Comparison of ENCODE assay signal across 21 cellular contexts in genomic region chr1:8284167-8284566, GRCh38. TPM values are rescaled to one million over a fixed set of nuclear protein-coding genes. Genes with fewer than 3 reads are reported as not detected.
DNase-seq lines count a peak whose midpoint lies in the region; ATAC-seq, FAIRE-seq and TF ChIP-seq lines count a peak whose summit lies in the region.
"Had no signal": no experiment of that assay in that cellular context is flagged by ENCODE, and none has a peak within 500 bp of the region (broad histone marks: within the 10 kb centered on the region; RNA-seq: fewer than 3 reads in every experiment).

No MANE protein-coding gene starts in this region.

- TF ChIP-seq CTCF in RWPE2 (IDR thresholded peaks at IDR 0.05; ENCODE audit: poor library complexity, severe bottlenecking) (no peak), kidney (IDR thresholded peaks at IDR 0.05; ENCODE audit: borderline replicate concordance, extremely low read depth, insufficient read depth) (no peak)

- H3K27ac ChIP-seq in RWPE2 (ENCODE audit: poor library complexity, severe bottlenecking) (no peak overlapping the region), kidney (ENCODE audit: low read depth in 2 of 2, low read length in 2 of 2) (no peak overlapping the region)
- H3K27ac ChIP-seq: foreskin keratinocyte, parathyroid adenoma, testis had no signal

- no peaks in the 10 kb centered on the region for H3K27me3 ChIP-seq in RWPE2 (ENCODE audit: insufficient read depth, poor library complexity, severe bottlenecking)
- H3K27me3 ChIP-seq: testis had no signal

- H3K9ac ChIP-seq in kidney (ENCODE audit: low read length in 2 of 2): no peak overlapping the region
- H3K9ac ChIP-seq: parathyroid adenoma had no signal

- no peak overlapping the region for H3K4me3 ChIP-seq in RWPE2 (ENCODE audit: severe bottlenecking)
- H3K4me3 ChIP-seq in kidney (ENCODE audit: low read length in 2 of 2): no peak overlapping the region
- H3K4me3 ChIP-seq: testis had no signal

- intact Hi-C loops in kidney (cut with DNase I): no loop called here

- peaks cover 5% of the 10 kb centered on the region for H3K9me3 Mint-ChIP-seq in activated T-cell treated with anti-CD3 and anti-CD28 coated beads, Interleukin-2, amount 50 U/mL, for 24 hours
- no peaks in the 10 kb centered on the region for H3K9me3 Mint-ChIP-seq in stimulated activated memory B cell treated with anti-CD40 and anti-IgM and Interleukin-4, amounts not matched to agents 10 μg/mL and 1 μg/mL and 100 μg/mL, for 72 hours
- H3K9me3 Mint-ChIP-seq: activated naive CD4-positive, alpha-beta T cell treated with anti-CD3 and anti-CD28 coated beads, Interleukin-2, amount 50 U/mL, for 24 hours; natural killer cell treated with Interleukin-12 subunit alpha and Interleukin-12 subunit beta and Interleukin-15 and Interleukin-18, amount 100 ng/mL, for 72 hours had no signal

- no peak for FAIRE-seq in kidney (lab: Jason Lieb, UNC)

- no peak for DNase-seq in activated T-cell treated with anti-CD3 and anti-CD28 coated beads, Interleukin-2, amount 50 U/mL, for 24 hours
- DNase-seq in activated T-cell treated with anti-CD3 and anti-CD28 coated beads for 4 hours (no peak), RWPE2 (ENCODE audit: low spot score) (no peak), fibroblast of gingiva (ENCODE audit: low read depth) (peak; percentile 19), kidney (no peak), hypothalamus (lab: John Stamatoyannopoulos, UW) (no peak)
- no peak for DNase-seq in effector CD8-positive, alpha-beta T cell (lab: John Stamatoyannopoulos, UW)
- DNase-seq: activated CD4-positive, alpha-beta T cell treated with anti-CD3 and anti-CD28 coated beads, Interleukin-2, amount 50 U/mL, for 1 hour; C1 segment of cervical spinal cord; caudate nucleus; effector CD4-positive, alpha-beta T cell; foreskin keratinocyte; NCI-H187; stimulated activated CD4-positive, alpha-beta T cell treated with anti-CD3 and anti-CD28 coated beads, Interleukin-4, amount 100 ng/mL, for 24 hours; testis had no signal

- no peaks in the 10 kb centered on the region for H3K9me3 ChIP-seq in RWPE2 (ENCODE audit: severe bottlenecking)
- H3K9me3 ChIP-seq in kidney (ENCODE audit: control insufficient read depth in 1 of 2, low read length in 2 of 2): no peaks in the 10 kb centered on the region
- H3K9me3 ChIP-seq: testis had no signal

- H3K36me3 ChIP-seq in RWPE2 (ENCODE audit: low read depth) (no peaks in the 10 kb centered on the region), kidney (ENCODE audit: control insufficient read depth in 1 of 2, insufficient read depth in 2 of 2, low read length in 2 of 2) (no peaks in the 10 kb centered on the region)

- no peaks in the 10 kb centered on the region for H3K36me3 Mint-ChIP-seq in activated T-cell treated with anti-CD3 and anti-CD28 coated beads, Interleukin-2, amount 50 U/mL, for 24 hours (ENCODE audit: low read depth)
- H3K36me3 Mint-ChIP-seq in stimulated activated memory B cell treated with anti-CD40 and anti-IgM and Interleukin-4, amounts not matched to agents 10 μg/mL and 1 μg/mL and 100 μg/mL, for 72 hours: no peaks in the 10 kb centered on the region
- H3K36me3 Mint-ChIP-seq: activated naive CD4-positive, alpha-beta T cell treated with anti-CD3 and anti-CD28 coated beads, Interleukin-2, amount 50 U/mL, for 24 hours; IgD-negative memory B cell; natural killer cell treated with Interleukin-12 subunit alpha and Interleukin-12 subunit beta and Interleukin-15 and Interleukin-18, amount 100 ng/mL, for 72 hours had no signal

- H3K4me1 ChIP-seq in RWPE2 (ENCODE audit: insufficient read depth, poor library complexity, severe bottlenecking) (peaks cover 7% of the 10 kb centered on the region), kidney (ENCODE audit: control insufficient read depth in 1 of 2, insufficient read depth in 1 of 2, low read depth in 1 of 2, low read length in 2 of 2) (no peaks in the 10 kb centered on the region)
- H3K4me1 ChIP-seq: foreskin keratinocyte, parathyroid adenoma had no signal

- peak; percentile 45; the same call in 1 of the 3 replicates for ATAC-seq in RWPE2 (ENCODE audit: low read depth)
- ATAC-seq in stimulated activated memory B cell treated with anti-CD40 and anti-IgM and Interleukin-4, amounts not matched to agents 10 μg/mL and 1 μg/mL and 100 μg/mL, for 72 hours: no peak
- ATAC-seq: foreskin keratinocyte, Right ventricle myocardium inferior had no signal

- no peak overlapping the region for H3K4me3 Mint-ChIP-seq in activated T-cell treated with anti-CD3 and anti-CD28 coated beads, Interleukin-2, amount 50 U/mL, for 24 hours
- H3K4me3 Mint-ChIP-seq in stimulated activated memory B cell treated with anti-CD40 and anti-IgM and Interleukin-4, amounts not matched to agents 10 μg/mL and 1 μg/mL and 100 μg/mL, for 72 hours: no peak overlapping the region
- H3K4me3 Mint-ChIP-seq: activated naive CD4-positive, alpha-beta T cell treated with anti-CD3 and anti-CD28 coated beads, Interleukin-2, amount 50 U/mL, for 24 hours had no signal

- H3K27ac Mint-ChIP-seq in activated T-cell treated with anti-CD3 and anti-CD28 coated beads, Interleukin-2, amount 50 U/mL, for 24 hours: peak overlapping the region; percentile 94
- H3K27ac Mint-ChIP-seq in stimulated activated memory B cell treated with anti-CD40 and anti-IgM and Interleukin-4, amounts not matched to agents 10 μg/mL and 1 μg/mL and 100 μg/mL, for 72 hours: peak overlapping the region; percentile 95
- H3K27ac Mint-ChIP-seq: activated naive CD4-positive, alpha-beta T cell treated with anti-CD3 and anti-CD28 coated beads, Interleukin-2, amount 50 U/mL, for 24 hours; IgD-negative memory B cell had no signal

- H3K27me3 Mint-ChIP-seq in activated T-cell treated with anti-CD3 and anti-CD28 coated beads, Interleukin-2, amount 50 U/mL, for 24 hours: peaks cover 42% of the 10 kb centered on the region
- H3K27me3 Mint-ChIP-seq in stimulated activated memory B cell treated with anti-CD40 and anti-IgM and Interleukin-4, amounts not matched to agents 10 μg/mL and 1 μg/mL and 100 μg/mL, for 72 hours: peaks cover 20% of the 10 kb centered on the region

- H3K4me1 Mint-ChIP-seq in activated T-cell treated with anti-CD3 and anti-CD28 coated beads, Interleukin-2, amount 50 U/mL, for 24 hours (ENCODE audit: low read depth): peaks cover 28% of the 10 kb centered on the region
- peaks cover 27% of the 10 kb centered on the region for H3K4me1 Mint-ChIP-seq in stimulated activated memory B cell treated with anti-CD40 and anti-IgM and Interleukin-4, amounts not matched to agents 10 μg/mL and 1 μg/mL and 100 μg/mL, for 72 hours
- H3K4me1 Mint-ChIP-seq: activated naive CD4-positive, alpha-beta T cell treated with anti-CD3 and anti-CD28 coated beads, Interleukin-2, amount 50 U/mL, for 24 hours had no signal

RNA-seq across cellular contexts. Expression of gene SLC45A1, which starts 33.7 kb away (rescaled TPM):
- total RNA-seq in kidney: 1.8 TPM
- 9.2 TPM for polyA plus RNA-seq in kidney (ENCODE audit: insufficient read depth, low read depth, low replicate concordance)
